In the genomic region with DNA sequence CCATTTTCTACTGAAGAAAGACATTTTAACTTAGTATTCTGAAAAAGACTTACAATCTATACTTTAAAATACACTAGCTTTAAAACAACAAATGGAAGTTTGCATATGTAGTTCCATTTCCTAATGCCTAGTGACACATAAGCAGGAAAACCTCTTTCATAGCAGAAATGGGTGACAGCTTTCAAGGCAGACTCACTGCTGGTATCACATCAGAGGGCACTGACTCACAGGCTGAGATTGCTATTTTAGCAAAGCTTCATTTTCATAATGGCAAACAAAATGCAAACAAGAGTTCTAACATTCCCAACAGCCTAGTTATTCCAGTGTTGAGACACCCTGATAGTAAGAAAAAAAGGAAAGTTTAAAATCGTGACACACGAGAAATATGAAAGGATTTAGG, we compare ENCODE assay signal across 11 cellular contexts. TPM values are rescaled to one million over a fixed set of nuclear protein-coding genes. Genes with fewer than 3 reads are reported as not detected.
DNase-seq lines count a peak whose midpoint lies in the region; TF ChIP-seq lines count a peak whose summit lies in the region.
"Had no signal": no experiment of that assay in that cellular context is flagged by ENCODE, and none has a peak within 500 bp of the region (broad histone marks: within the 10 kb centered on the region; RNA-seq: fewer than 3 reads in every experiment).

No MANE protein-coding gene starts in this region.

- H3K9me3 Mint-ChIP-seq in activated CD4-positive, alpha-beta T cell treated with anti-CD3 and anti-CD28 coated beads, Interleukin-2, amount 10 ng/mL, durations not matched to agents 24 days and 14 days: no peaks in the 10 kb centered on the region

- H3K27ac Mint-ChIP-seq in activated CD4-positive, alpha-beta T cell treated with anti-CD3 and anti-CD28 coated beads, Interleukin-2, amount 10 ng/mL, durations not matched to agents 24 days and 14 days: peak overlapping the region; percentile 58

- no peaks in the 10 kb centered on the region for H3K9me3 ChIP-seq in skeletal muscle satellite cell (replicated peaks; ENCODE audit: low read length)
- H3K9me3 ChIP-seq: transverse colon had no signal

- no peak overlapping the region for H3K4me3 ChIP-seq in skeletal muscle satellite cell (ENCODE audit: low read length)
- H3K4me3 ChIP-seq: transverse colon had no signal

- no peak overlapping the region for H3K4me3 Mint-ChIP-seq in activated CD4-positive, alpha-beta T cell treated with anti-CD3 and anti-CD28 coated beads, Interleukin-2, amount 10 ng/mL, durations not matched to agents 24 days and 14 days

- peaks cover 39% of the 10 kb centered on the region for H3K36me3 Mint-ChIP-seq in activated CD4-positive, alpha-beta T cell treated with anti-CD3 and anti-CD28 coated beads, Interleukin-2, amount 10 ng/mL, durations not matched to agents 24 days and 14 days (ENCODE audit: low read depth)

- peak overlapping the region; percentile 11 for H3K9ac ChIP-seq in skeletal muscle satellite cell (ENCODE audit: low read depth, low read length)

- no peak for TF ChIP-seq CTCF in VCaP (conservative IDR thresholded peaks at IDR 0.05)

- no peak for DNase-seq in activated CD4-positive, alpha-beta T cell treated with anti-CD3 and anti-CD28 coated beads, Interleukin-2, amount 10 ng/mL, durations not matched to agents 24 days and 14 days
- no peak for DNase-seq in activated CD4-positive, alpha-beta T cell treated with anti-CD3 and anti-CD28 coated beads for 4 hours
- peak; percentile 72 for DNase-seq in fibroblast of gingiva (ENCODE audit: low read depth)
- no peak for DNase-seq in stimulated activated naive CD4-positive, alpha-beta T cell (lab: John Stamatoyannopoulos, UW)
- DNase-seq in effector CD4-positive, alpha-beta T cell: no peak
- DNase-seq in foreskin melanocyte: no peak
- DNase-seq: 8988T, Karpas-422, transverse colon had no signal

- H3K36me3 ChIP-seq in skeletal muscle satellite cell (ENCODE audit: insufficient read depth, low read length): peaks cover 38% of the 10 kb centered on the region

- H3K27ac ChIP-seq in VCaP: peak overlapping the region; percentile 9; the same call in 1 of the 2 replicates
- H3K27ac ChIP-seq: transverse colon had no signal

- no peaks in the 10 kb centered on the region for H3K27me3 ChIP-seq in skeletal muscle satellite cell (ENCODE audit: control insufficient read depth, insufficient read depth, low read length)
- H3K27me3 ChIP-seq: transverse colon had no signal

- peaks cover 24% of the 10 kb centered on the region for H3K4me1 Mint-ChIP-seq in activated CD4-positive, alpha-beta T cell treated with anti-CD3 and anti-CD28 coated beads, Interleukin-2, amount 10 ng/mL, durations not matched to agents 24 days and 14 days

- peaks cover 24% of the 10 kb centered on the region for H3K4me1 ChIP-seq in skeletal muscle satellite cell (ENCODE audit: control insufficient read depth, insufficient read depth, low read length)

- peak overlapping the region; percentile 47 for H3K4me2 ChIP-seq in skeletal muscle satellite cell (ENCODE audit: low read length)

- no peaks in the 10 kb centered on the region for H3K27me3 Mint-ChIP-seq in activated CD4-positive, alpha-beta T cell treated with anti-CD3 and anti-CD28 coated beads, Interleukin-2, amount 10 ng/mL, durations not matched to agents 24 days and 14 days

- intact Hi-C loops in activated CD4-positive, alpha-beta T cell treated with anti-CD3 and anti-CD28 coated beads, Interleukin-2, amount 10 ng/mL, durations not matched to agents 24 days and 14 days (cut with micrococcal nuclease): no loop called here

RNA-seq across cellular contexts. Expression of gene GSPT1, which starts 19.0 kb away (rescaled TPM):
- total RNA-seq in activated CD4-positive, alpha-beta T cell treated with anti-CD3 and anti-CD28 coated beads, Interleukin-2, amount 10 ng/mL, durations not matched to agents 24 days and 14 days: 212 and 224 TPM in 2 replicates
- total RNA-seq in skeletal muscle satellite cell (2012; rRNA removed): 112 and 137 TPM in 2 replicates

RNA-seq across cellular contexts. Expression of gene NPIPB2, which starts 45.1 kb away (rescaled TPM):
- total RNA-seq in activated CD4-positive, alpha-beta T cell treated with anti-CD3 and anti-CD28 coated beads, Interleukin-2, amount 10 ng/mL, durations not matched to agents 24 days and 14 days: 10.7 and 17.3 TPM in 2 replicates
- 0.44 and 0.76 TPM in 2 replicates for total RNA-seq in skeletal muscle satellite cell (2012; rRNA removed)

RNA-seq across cellular contexts. Expression of gene RSL1D1, which starts 45.4 kb away (rescaled TPM):
- 375 and 379 TPM in 2 replicates for total RNA-seq in activated CD4-positive, alpha-beta T cell treated with anti-CD3 and anti-CD28 coated beads, Interleukin-2, amount 10 ng/mL, durations not matched to agents 24 days and 14 days
- total RNA-seq in skeletal muscle satellite cell (2012; rRNA removed): 170 and 199 TPM in 2 replicates
